20 cellular contexts compared by ENCODE assay signal in genomic region chr5:105735704-105736103, GRCh38.
"Had no signal": no experiment of that assay in that cellular context is flagged by ENCODE, and none has a peak within 500 bp of the region (broad histone marks: within the 10 kb centered on the region; RNA-seq: fewer than 3 reads in every experiment).

No MANE protein-coding gene starts in this region.

- H3K36me3 ChIP-seq: esophagus muscularis mucosa, heart left ventricle, right atrium auricular region, sigmoid colon, tibial artery, upper lobe of left lung had no signal

- H3K9me3 ChIP-seq: upper lobe of left lung, uterus had no signal

- H3K27me3 ChIP-seq: esophagus muscularis mucosa, heart left ventricle, right atrium auricular region, sigmoid colon, tibial artery, upper lobe of left lung, uterus had no signal

- FAIRE-seq: frontal cortex had no signal

- H3K4me3 ChIP-seq: esophagus muscularis mucosa, heart left ventricle, right atrium auricular region, sigmoid colon, skin epidermis, tibial artery, upper lobe of left lung, uterus had no signal

- H3K4me1 ChIP-seq: esophagus muscularis mucosa, heart left ventricle, right atrium auricular region, tibial artery, upper lobe of left lung, uterus had no signal

- ATAC-seq: effector memory CD8-positive, alpha-beta T cell; heart left ventricle; left lobe of liver; natural killer cell; stimulated activated naive CD8-positive, alpha-beta T cell treated with anti-CD3 and anti-CD28 coated beads, Interleukin-15, Interleukin-2, amounts not matched to agents 100 U/mL and 50 U/mL, for 24 hours had no signal

- H3K27ac ChIP-seq: epithelial cell of prostate, esophagus muscularis mucosa, heart left ventricle, right atrium auricular region, sigmoid colon, skin epidermis, tibial artery, upper lobe of left lung, uterus had no signal

- DNase-seq: effector memory CD8-positive, alpha-beta T cell; heart left ventricle; hypothalamus; islet precursor cell; mammary epithelial cell; natural killer cell; posterior cingulate gyrus; sigmoid colon; stimulated activated CD4-positive, alpha-beta T cell treated with anti-CD3 and anti-CD28 coated beads, Interleukin-12 subunit alpha, Interleukin-12 subunit beta, amount 100 ng/mL, for 4 hours; stimulated activated CD4-positive, alpha-beta T cell treated with anti-CD3 and anti-CD28 coated beads, Interleukin-2, amount 100 ng/mL, for 48 hours; stimulated activated naive CD8-positive, alpha-beta T cell treated with anti-CD3 and anti-CD28 coated beads, Interleukin-15, Interleukin-2, amounts not matched to agents 100 U/mL and 50 U/mL, for 24 hours; tibial artery; upper lobe of left lung; uterus had no signal
